ENCODE assay signal across 13 cellular contexts in genomic region chr15:62456011-62456920, GRCh38.
A peak's percentile ranks its signal among the peaks of the same experiment; 100 is the strongest.
DNase-seq lines count a peak whose midpoint lies in the region; ATAC-seq and TF ChIP-seq lines count a peak whose summit lies in the region.
"Had no signal": no experiment of that assay in that cellular context is flagged by ENCODE, and none has a peak within 500 bp of the region (broad histone marks: within the 10 kb centered on the region; RNA-seq: fewer than 3 reads in every experiment).

No MANE protein-coding gene starts in this region.

- H3K9me2 ChIP-seq in GM23248 (ENCODE audit: insufficient read depth), result no peaks in the 10 kb centered on the region

- in situ Hi-C loops in GM23248 (cut with MboI), result no loop called here
- in situ Hi-C loops in gastrocnemius medialis (cut with MboI; ENCODE audit: low sequenced_read_pairs in 4 of 4), result no loop called here

- H3K4me3 ChIP-seq in GM23248, result no peak overlapping the region
- H3K4me3 ChIP-seq in adipocyte (ENCODE audit: low read length), result no peak overlapping the region
- H3K4me3 ChIP-seq in right atrium auricular region, result no peak overlapping the region
- peak overlapping the region in 3 of 4 donors; percentile 1 to 37 (median 27) for H3K4me3 ChIP-seq in gastrocnemius medialis
- H3K4me3 ChIP-seq: SJCRH30 had no signal

- H2AFZ ChIP-seq in GM23248, result no peak overlapping the region

- DNase-seq in GM23248, result peak; percentile 27
- no peak for DNase-seq in adipocyte (ENCODE audit: low read depth)
- DNase-seq in right atrium auricular region (ENCODE audit: low spot score), result no peak
- peak; percentile 54 to 63 for DNase-seq in gastrocnemius medialis
- no peak for DNase-seq in NAMALWA (ENCODE audit: low spot score)
- DNase-seq in DMS114 treated with DMSO at 0.1 percent for 48 hours (lab: John Stamatoyannopoulos, UW; ENCODE audit: unreplicated experiment), result no peak
- no peak for DNase-seq in epidermal melanocyte (ENCODE audit: insufficient read length, low spot score)
- no peak for DNase-seq in NOMO-1 treated with dmso at 0.1 percent for 144 hours (lab: John Stamatoyannopoulos, UW; ENCODE audit: unreplicated experiment)
- DNase-seq: activated CD4-positive, alpha-beta T cell treated with anti-CD3 and anti-CD28 coated beads for 48 hours; activated naive CD4-positive, alpha-beta T cell treated with anti-CD3 and anti-CD28 coated beads for 36 hours; NCI-H2171; SJCRH30; stimulated activated naive CD4-positive, alpha-beta T cell had no signal

- H3K4me1 ChIP-seq in GM23248 (ENCODE audit: insufficient read depth), result peaks cover 39% of the 10 kb centered on the region
- peaks cover 40% of the 10 kb centered on the region for H3K4me1 ChIP-seq in adipocyte (ENCODE audit: control insufficient read depth, insufficient read depth, low read length)
- peaks cover 0 to 46% of the 10 kb centered on the region in 2 donors for H3K4me1 ChIP-seq in right atrium auricular region
- H3K4me1 ChIP-seq in gastrocnemius medialis, result peaks cover 57 to 61% of the 10 kb centered on the region in 2 donors

- no peak overlapping the region for H3K9ac ChIP-seq in GM23248
- H3K9ac ChIP-seq in adipocyte (ENCODE audit: low read length), result peak overlapping the region; percentile 0

- ATAC-seq in gastrocnemius medialis, result peak; percentile 83

- H3K27ac ChIP-seq in GM23248 (no peak overlapping the region), right atrium auricular region (peak overlapping the region; percentile 72 to 80), gastrocnemius medialis (peak overlapping the region; percentile 84 to 90 (median 88))
- H3K27ac ChIP-seq: SJCRH30 had no signal

- TF ChIP-seq CTCF in right atrium auricular region (IDR thresholded peaks at IDR 0.05) (no peak), gastrocnemius medialis (IDR thresholded peaks at IDR 0.05 in 4 of 5, conservative IDR thresholded peaks at IDR 0.05 in 1 of 5) (no peak)

- H3K36me3 ChIP-seq in GM23248 (ENCODE audit: low read depth) (no peaks in the 10 kb centered on the region), adipocyte (ENCODE audit: control insufficient read depth, insufficient read depth, low read length, severe bottlenecking) (no peaks in the 10 kb centered on the region), right atrium auricular region (no peaks in the 10 kb centered on the region), gastrocnemius medialis (no peaks in the 10 kb centered on the region)
- H3K36me3 ChIP-seq: SJCRH30 had no signal

- no peaks in the 10 kb centered on the region for H3K27me3 ChIP-seq in GM23248 (replicated peaks; ENCODE audit: insufficient read depth)
- H3K27me3 ChIP-seq in adipocyte (replicated peaks; ENCODE audit: control insufficient read depth, insufficient read depth, low read length), result no peaks in the 10 kb centered on the region
- H3K27me3 ChIP-seq in right atrium auricular region, result no peaks in the 10 kb centered on the region
- no peaks in the 10 kb centered on the region for H3K27me3 ChIP-seq in gastrocnemius medialis
- H3K27me3 ChIP-seq: SJCRH30 had no signal

- H3F3A ChIP-seq in GM23248 (ENCODE audit: insufficient read depth), result peaks cover 24% of the 10 kb centered on the region

- TF ChIP-seq POLR2A in gastrocnemius medialis (IDR thresholded peaks at IDR 0.05), result peak in 1 of 2 donors; percentile 71

- H4K20me1 ChIP-seq in GM23248 (ENCODE audit: insufficient read depth), result no peaks in the 10 kb centered on the region

- H3K4me2 ChIP-seq in GM23248 (ENCODE audit: unreplicated experiment), result no peak overlapping the region

- H3K9me3 ChIP-seq in GM23248 (ENCODE audit: low read depth) (no peaks in the 10 kb centered on the region), adipocyte (ENCODE audit: control insufficient read depth, low read length) (no peaks in the 10 kb centered on the region), right atrium auricular region (no peaks in the 10 kb centered on the region), gastrocnemius medialis (no peaks in the 10 kb centered on the region)
- H3K9me3 ChIP-seq: SJCRH30 had no signal

- H3K79me2 ChIP-seq in GM23248 (ENCODE audit: insufficient read depth), result peaks cover 80% of the 10 kb centered on the region

- WGBS in GM23248 (ENCODE audit: low coverage in 1 of 2, low lambda C conversion rate in 2 of 2, missing lambda C conversion rate in 2 of 2), 2 experiments, result 91 to 93% methylated on average over 10 to 11 of the region's 11 CpGs

- intact Hi-C loops in gastrocnemius medialis (cut with DNase I; ENCODE audit: low total_unique reads), result loop anchor here (5.0 kb wide), 2 partner anchors 64 to 191 kb away; partner anchors contain the start of gene TLN2

Comparison
In these comparisons a context has a peak if more than half of its experiments do, and no peak if none do; other contexts are left out.
1. DNase-seq: peak in GM23248 (single experiment) and gastrocnemius medialis (2 of 2); none in adipocyte (single experiment), right atrium auricular region (single experiment), NAMALWA (single experiment), DMS114 treated with DMSO at 0.1 percent for 48 hours (single experiment), epidermal melanocyte (single experiment) and NOMO-1 treated with dmso at 0.1 percent for 144 hours (single experiment).
2. H3K4me3 ChIP-seq: peak in gastrocnemius medialis (3 of 4); none in GM23248 (single experiment), adipocyte (single experiment) and right atrium auricular region (0 of 2).